Comparison of ENCODE assay signal across 10 cellular contexts in genomic region chr15:95363636-95364035, GRCh38.
"Had no signal": no experiment of that assay in that cellular context is flagged by ENCODE, and none has a peak within 500 bp of the region (broad histone marks: within the 10 kb centered on the region; RNA-seq: fewer than 3 reads in every experiment).

No MANE protein-coding gene starts in this region.

- H3K27me3 Mint-ChIP-seq: dendritic cell treated with granulocyte-macrophage colony-stimulating factor and Interleukin-4, amounts not matched to agents 40 ng/mL and 50 ng/mL, for 4 days had no signal

- H3K27ac ChIP-seq: thyroid gland had no signal

- H3K4me3 ChIP-seq: thyroid gland had no signal

- H3K4me3 Mint-ChIP-seq: dendritic cell treated with granulocyte-macrophage colony-stimulating factor and Interleukin-4, amounts not matched to agents 40 ng/mL and 50 ng/mL, for 4 days; effector memory CD8-positive, alpha-beta T cell; natural killer cell had no signal

- H3K36me3 ChIP-seq: thyroid gland had no signal

- H3K27ac Mint-ChIP-seq: dendritic cell treated with granulocyte-macrophage colony-stimulating factor and Interleukin-4, amounts not matched to agents 40 ng/mL and 50 ng/mL, for 4 days; effector memory CD8-positive, alpha-beta T cell; natural killer cell had no signal

- H3K4me1 ChIP-seq: thyroid gland had no signal

- H3K9me3 ChIP-seq: thyroid gland had no signal

- H3K4me1 Mint-ChIP-seq: natural killer cell had no signal

- DNase-seq: activated CD4-positive, alpha-beta T cell treated with anti-CD3 and anti-CD28 coated beads, Interleukin-2, amount 50 U/mL, for 4 hours; activated CD4-positive, CD25-positive, alpha-beta regulatory T cell treated with anti-CD3 and anti-CD28 coated beads, Interleukin-2, amount 50 U/mL, for 72 hours; activated naive CD4-positive, alpha-beta T cell treated with anti-CD3 and anti-CD28 coated beads, Interleukin-2, amount 50 U/mL, for 16 hours; activated T-cell treated with anti-CD3 and anti-CD28 coated beads, Interleukin-2, amount 50 U/mL, for 1 hour; central memory CD4-positive, alpha-beta T cell; effector memory CD8-positive, alpha-beta T cell; left cardiac atrium; natural killer cell; thyroid gland had no signal

- H3K27me3 ChIP-seq: thyroid gland had no signal
